ENCODE assay signal across 1 cellular context in genomic region chr2:85254540-85255261, GRCh38.
TF ChIP-seq lines count a peak whose summit lies in the region.

No MANE protein-coding gene starts in this region.

TF ChIP-seq in K562, 482 proteins besides CTCF, POLR2A, EP300 and RAD21:
- no peak for TF ChIP-seq E2F3 (CRISPR knock-in tag; IDR thresholded peaks at IDR 0.05)
- no peak for TF ChIP-seq IRF9 (tag; IDR thresholded peaks at IDR 0.05)
- no peak for TF ChIP-seq SNRNP70 (optimal IDR thresholded peaks at IDR 0.05; ENCODE audit: low read depth, low read length)
- TF ChIP-seq GTF2A2 (tag; IDR thresholded peaks at IDR 0.05): no peak
- no peak for TF ChIP-seq RUNX1 (IDR thresholded peaks at IDR 0.05; ENCODE audit: low read depth)
- no peak for TF ChIP-seq NCOA4 (IDR thresholded peaks at IDR 0.05; ENCODE audit: partially characterized antibody)
